In the genomic region with DNA sequence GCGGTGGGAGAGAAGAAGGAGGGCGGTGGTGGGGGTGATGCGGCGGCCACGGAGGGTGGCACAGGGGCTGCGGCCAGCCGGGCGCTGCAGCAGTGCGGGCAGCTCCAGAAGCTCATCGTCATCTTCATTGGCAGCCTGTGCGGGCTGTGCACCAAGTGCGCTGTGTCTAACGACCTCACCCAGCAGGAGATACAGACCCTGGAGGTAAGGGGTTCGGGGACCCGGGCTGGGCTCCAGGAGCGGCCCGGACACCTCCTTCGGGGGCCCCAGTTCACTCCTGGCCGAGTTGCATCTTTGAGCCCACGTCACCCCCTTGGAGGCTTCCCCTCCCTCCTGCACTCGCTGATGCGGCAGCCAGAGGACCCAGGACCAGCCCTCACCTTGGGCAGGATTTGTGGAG, we compare ENCODE assay signal across 8 cellular contexts.
DNase-seq lines count a peak whose midpoint lies in the region; ATAC-seq, FAIRE-seq and TF ChIP-seq lines count a peak whose summit lies in the region.
"Not testable (repeated sequence)": the region's sequence is repeated elsewhere in the genome, so short reads cannot be mapped to it uniquely, and the experiment has no call there.

No MANE protein-coding gene starts in this region.

- H3K4me3 ChIP-seq in BLaER1, result peak overlapping the region; percentile 66
- peak overlapping the region; percentile 56 for H3K4me3 ChIP-seq in HUES64 (ENCODE audit: low read length)
- peak overlapping the region in 3 of 4 experiments; percentile 36 to 63 (median 39); a peak in 5 of 8 replicates for H3K4me3 ChIP-seq in H1 (ENCODE audit: extremely low read depth in 1 of 4, insufficient read depth in 2 of 4, low read depth in 3 of 4, low read length in 4 of 4)
- H3K4me3 ChIP-seq in iPS-18c (ENCODE audit: insufficient read depth, low read depth, low read length), result peak overlapping the region; percentile 47; the same call in 1 of the 2 replicates
- H3K4me3 ChIP-seq in neuronal stem cell (ENCODE audit: low read length in 2 of 2), result peak overlapping the region in 1 of 2 donors; percentile 80
- H3K4me3 ChIP-seq in subcutaneous abdominal adipose tissue (ENCODE audit: low read depth in 1 of 5, low read length in 5 of 5), result peak overlapping the region in 4 of 5 donors; percentile 45 to 66 (median 60)

- not testable (repeated sequence) for ATAC-seq in activated naive CD8-positive, alpha-beta T cell treated with anti-CD3 and anti-CD28 coated beads, Interleukin-2, amount 50 U/mL, for 24 hours

- not testable (repeated sequence) for TF ChIP-seq CTCF in H1 (IDR thresholded peaks at IDR 0.05; ENCODE audit: control extremely low read depth in 1 of 3, insufficient read depth in 1 of 3, low read depth in 1 of 3, low read length in 3 of 3)

- 18% methylated on average over 11 of the region's 22 CpGs for WGBS in HUES64
- WGBS in H1 (ENCODE audit: extremely low coverage in 1 of 2, insufficient coverage in 1 of 2, insufficient read length in 1 of 2, insufficient replicate concordance in 2 of 2, low coverage in 1 of 2, low lambda C conversion rate in 2 of 2, missing lambda C conversion rate in 1 of 2), 2 experiments, result 30% methylated on average over 2 of the region's 22 CpGs; no CpG with 5 or more reads in 1 of the 2 experiments
- no CpG with 5 or more reads among the region's 22 CpGs for WGBS in neuronal stem cell (ENCODE audit: extremely low coverage in 2 of 2, insufficient read length in 2 of 2, insufficient replicate concordance in 1 of 2), 2 donors

- H3K9me3 Mint-ChIP-seq in T-helper 2 cell treated with Interferon-gamma antibody and Interleukin-4, amounts not matched to agents 5 μg/mL and 100 μg/mL, for 36 hours, result peaks cover 18% of the 10 kb centered on the region
- peaks cover 17% of the 10 kb centered on the region for H3K9me3 Mint-ChIP-seq in activated naive CD8-positive, alpha-beta T cell treated with anti-CD3 and anti-CD28 coated beads, Interleukin-2, amount 50 U/mL, for 24 hours

- H2BK20ac ChIP-seq in H1 (ENCODE audit: low read length), result not testable (repeated sequence)

- not testable (repeated sequence) for H2BK120ac ChIP-seq in H1 (replicated peaks; ENCODE audit: low read depth, low read length); neuronal stem cell (ENCODE audit: low read depth, low read length)

- not testable (repeated sequence) for H3K4ac ChIP-seq in H1 (replicated peaks; ENCODE audit: insufficient read length, low read depth, low read length); neuronal stem cell (ENCODE audit: low read length)

- not testable (repeated sequence) for H2BK5ac ChIP-seq in H1 (ENCODE audit: low read depth, low read length); neuronal stem cell (ENCODE audit: low read length)

- TF ChIP-seq POLR2A in H1 (IDR thresholded peaks at IDR 0.05; ENCODE audit: control extremely low read depth in 1 of 2, low read depth in 2 of 2, low read length in 2 of 2), result not testable (repeated sequence)

- H4K8ac ChIP-seq in H1 (ENCODE audit: extremely low read depth, insufficient read depth, low read length); neuronal stem cell (ENCODE audit: low read depth, low read length): not testable (repeated sequence)

- not testable (repeated sequence) for H2BK12ac ChIP-seq in H1 (ENCODE audit: low read depth, low read length); neuronal stem cell (ENCODE audit: low read length)

- not testable (repeated sequence) for H3K27ac ChIP-seq in BLaER1; HUES64 (ENCODE audit: low read depth, low read length); H1 (ENCODE audit: low read depth, low read length); neuronal stem cell (replicated peaks; ENCODE audit: low read length); subcutaneous abdominal adipose tissue (ENCODE audit: low read depth, low read length)

- not testable (repeated sequence) for H3K9me3 ChIP-seq in BLaER1; HUES64 (ENCODE audit: insufficient read depth, low read depth, low read length); H1 (ENCODE audit: insufficient read depth in 2 of 2, low read depth in 1 of 2, low read length in 1 of 2); iPS-18c (ENCODE audit: control insufficient read depth, insufficient read depth, low read length); neuronal stem cell (replicated peaks in 1 of 2; ENCODE audit: control insufficient read depth in 2 of 2, insufficient read depth in 1 of 2, low read depth in 1 of 2, low read length in 2 of 2); subcutaneous abdominal adipose tissue (ENCODE audit: control insufficient read depth in 5 of 5, low read length in 5 of 5)

- TF ChIP-seq EP300 in H1 (IDR thresholded peaks at IDR 0.05; ENCODE audit: borderline replicate concordance in 1 of 2, low read depth in 2 of 2, low read length in 2 of 2), result not testable (repeated sequence)

- not testable (repeated sequence) for H3K27ac Mint-ChIP-seq in T-helper 2 cell treated with Interferon-gamma antibody and Interleukin-4, amounts not matched to agents 5 μg/mL and 100 μg/mL, for 36 hours; activated naive CD8-positive, alpha-beta T cell treated with anti-CD3 and anti-CD28 coated beads, Interleukin-2, amount 50 U/mL, for 24 hours

- not testable (repeated sequence) for H3K79me1 ChIP-seq in H1 (ENCODE audit: low read depth, low read length); neuronal stem cell (ENCODE audit: low read depth, low read length)

- H3K4me1 Mint-ChIP-seq in T-helper 2 cell treated with Interferon-gamma antibody and Interleukin-4, amounts not matched to agents 5 μg/mL and 100 μg/mL, for 36 hours (ENCODE audit: low read depth), result not testable (repeated sequence)
- H3K4me1 Mint-ChIP-seq in activated naive CD8-positive, alpha-beta T cell treated with anti-CD3 and anti-CD28 coated beads, Interleukin-2, amount 50 U/mL, for 24 hours, result peaks cover 18% of the 10 kb centered on the region

- not testable (repeated sequence) for H4K5ac ChIP-seq in H1 (ENCODE audit: insufficient read length, low read depth, low read length)

- TF ChIP-seq RAD21 in H1 (IDR thresholded peaks at IDR 0.05 in 1 of 2, conservative IDR thresholded peaks at IDR 0.05 in 1 of 2; ENCODE audit: low read depth in 2 of 2, low read length in 2 of 2), result not testable (repeated sequence)

- H3K4me1 ChIP-seq in BLaER1; HUES64 (ENCODE audit: insufficient read depth, low read length); H1 (replicated peaks in 1 of 4; ENCODE audit: control insufficient read depth in 3 of 4, insufficient read depth in 4 of 4, low read length in 3 of 4); neuronal stem cell (ENCODE audit: control insufficient read depth in 2 of 2, insufficient read depth in 1 of 2, low read depth in 1 of 2, low read length in 2 of 2); subcutaneous abdominal adipose tissue (ENCODE audit: control insufficient read depth in 5 of 5, insufficient read depth in 5 of 5, low read length in 5 of 5): not testable (repeated sequence)

- H3K23ac ChIP-seq in H1 (ENCODE audit: insufficient read length); neuronal stem cell (ENCODE audit: low read depth, low read length, poor library complexity): not testable (repeated sequence)

- H3K36me3 Mint-ChIP-seq in T-helper 2 cell treated with Interferon-gamma antibody and Interleukin-4, amounts not matched to agents 5 μg/mL and 100 μg/mL, for 36 hours (ENCODE audit: low read depth), result peaks cover 18% of the 10 kb centered on the region
- H3K36me3 Mint-ChIP-seq in activated naive CD8-positive, alpha-beta T cell treated with anti-CD3 and anti-CD28 coated beads, Interleukin-2, amount 50 U/mL, for 24 hours (ENCODE audit: low read depth), result peaks cover 15% of the 10 kb centered on the region

- H2AK5ac ChIP-seq in H1 (ENCODE audit: low read depth, low read length); neuronal stem cell (ENCODE audit: low read depth, low read length): not testable (repeated sequence)

- not testable (repeated sequence) for H3K9ac ChIP-seq in BLaER1; HUES64 (ENCODE audit: low read depth, low read length); H1 (replicated peaks in 1 of 4; ENCODE audit: extremely low read depth in 1 of 4, low read depth in 3 of 4, low read length in 3 of 4); neuronal stem cell (ENCODE audit: low read depth, low read length, poor library complexity)
- peak overlapping the region in 2 of 5 donors; percentile 39 to 71 for H3K9ac ChIP-seq in subcutaneous abdominal adipose tissue (ENCODE audit: low read length in 5 of 5)

- H3K23me2 ChIP-seq in H1 (ENCODE audit: low read depth, low read length), result not testable (repeated sequence)

- H4K20me1 ChIP-seq in BLaER1, result peaks cover 12% of the 10 kb centered on the region; the same call in 1 of the 2 replicates
- H4K20me1 ChIP-seq in H1 (replicated peaks in 1 of 2; ENCODE audit: control insufficient read depth in 1 of 2, insufficient read depth in 2 of 2, low read length in 2 of 2), result not testable (repeated sequence)

- CTCF ChIA-PET in H1 (lab: Charles Lee; ENCODE audit: partially characterized antibody), result not testable (repeated sequence)

- not testable (repeated sequence) for FAIRE-seq in H1 (lab: Jason Lieb, UNC)

- not testable (repeated sequence) for H3K79me2 ChIP-seq in H1 (ENCODE audit: control insufficient read depth in 1 of 2, insufficient read depth in 2 of 2, low read length in 2 of 2)

- not testable (repeated sequence) for H3K14ac ChIP-seq in H1 (ENCODE audit: insufficient read length); neuronal stem cell (ENCODE audit: low read length)

- H4K91ac ChIP-seq in H1 (replicated peaks; ENCODE audit: insufficient read length, low read length); neuronal stem cell (ENCODE audit: low read depth, low read length, poor library complexity): not testable (repeated sequence)

- not testable (repeated sequence) for H3K36me3 ChIP-seq in BLaER1; HUES64 (ENCODE audit: insufficient read depth, low read length); H1 (ENCODE audit: control insufficient read depth in 2 of 4, insufficient read depth in 4 of 4, low read length in 3 of 4); neuronal stem cell (replicated peaks in 1 of 2; ENCODE audit: control insufficient read depth in 2 of 2, insufficient read depth in 2 of 2, low read length in 2 of 2); subcutaneous abdominal adipose tissue (ENCODE audit: control insufficient read depth in 5 of 5, insufficient read depth in 5 of 5, low read length in 5 of 5)

- H3K4me2 ChIP-seq in BLaER1 (peak overlapping the region; percentile 83), H1 (ENCODE audit: insufficient read depth in 1 of 2, low read depth in 2 of 2, low read length in 2 of 2) (peak overlapping the region; percentile 56 to 70; a peak in 3 of 4 replicates), neuronal stem cell (ENCODE audit: insufficient read depth, low read length, poor library complexity, severe bottlenecking) (peak overlapping the region; percentile 73)

- H3K4me3 Mint-ChIP-seq in T-helper 2 cell treated with Interferon-gamma antibody and Interleukin-4, amounts not matched to agents 5 μg/mL and 100 μg/mL, for 36 hours, result peak overlapping the region; percentile 89
- peak overlapping the region; percentile 76 for H3K4me3 Mint-ChIP-seq in activated naive CD8-positive, alpha-beta T cell treated with anti-CD3 and anti-CD28 coated beads, Interleukin-2, amount 50 U/mL, for 24 hours

- not testable (repeated sequence) for H2AFZ ChIP-seq in H1 (ENCODE audit: low read length); neuronal stem cell (ENCODE audit: low read length)

- POLR2A ChIA-PET in H1 (lab: Charles Lee; ENCODE audit: partially characterized antibody), result not testable (repeated sequence)

- H3K27me3 ChIP-seq in BLaER1 (peaks cover 25% of the 10 kb centered on the region), HUES64 (ENCODE audit: insufficient read depth, low read length) (peaks cover 17% of the 10 kb centered on the region)
- not testable (repeated sequence) for H3K27me3 ChIP-seq in H1 (replicated peaks in 1 of 4; ENCODE audit: control insufficient read depth in 3 of 4, extremely low read depth in 1 of 4, insufficient read depth in 3 of 4, low read length in 3 of 4); neuronal stem cell (ENCODE audit: control insufficient read depth in 3 of 3, insufficient read depth in 3 of 3, low read depth in 1 of 3, low read length in 3 of 3); subcutaneous abdominal adipose tissue (ENCODE audit: control insufficient read depth in 5 of 5, insufficient read depth in 4 of 5, low read length in 5 of 5)

- not testable (repeated sequence) for H2BK15ac ChIP-seq in H1 (ENCODE audit: low read length); neuronal stem cell (ENCODE audit: low read length)

- peaks cover 18% of the 10 kb centered on the region for H3K27me3 Mint-ChIP-seq in T-helper 2 cell treated with Interferon-gamma antibody and Interleukin-4, amounts not matched to agents 5 μg/mL and 100 μg/mL, for 36 hours (ENCODE audit: low read depth)
- peaks cover 23% of the 10 kb centered on the region for H3K27me3 Mint-ChIP-seq in activated naive CD8-positive, alpha-beta T cell treated with anti-CD3 and anti-CD28 coated beads, Interleukin-2, amount 50 U/mL, for 24 hours

- not testable (repeated sequence) for H3K18ac ChIP-seq in H1 (ENCODE audit: extremely low read depth, low read length); neuronal stem cell (ENCODE audit: low read length)

- H3K56ac ChIP-seq in H1 (replicated peaks; ENCODE audit: insufficient read length, low read depth, low read length), result not testable (repeated sequence)

- not testable (repeated sequence) for DNase-seq in T-helper 2 cell treated with Interferon-gamma antibody and Interleukin-4, amounts not matched to agents 5 μg/mL and 100 μg/mL, for 36 hours (ENCODE audit: low spot score); activated naive CD8-positive, alpha-beta T cell treated with anti-CD3 and anti-CD28 coated beads, Interleukin-2, amount 50 U/mL, for 24 hours; neuronal stem cell (ENCODE audit: low spot score)
- peak in 1 of 2 experiments; percentile 48 for DNase-seq in H1 (ENCODE audit: low read depth in 1 of 2, low spot score in 2 of 2)
